1 cellular context compared by ENCODE assay signal in the genomic region with DNA sequence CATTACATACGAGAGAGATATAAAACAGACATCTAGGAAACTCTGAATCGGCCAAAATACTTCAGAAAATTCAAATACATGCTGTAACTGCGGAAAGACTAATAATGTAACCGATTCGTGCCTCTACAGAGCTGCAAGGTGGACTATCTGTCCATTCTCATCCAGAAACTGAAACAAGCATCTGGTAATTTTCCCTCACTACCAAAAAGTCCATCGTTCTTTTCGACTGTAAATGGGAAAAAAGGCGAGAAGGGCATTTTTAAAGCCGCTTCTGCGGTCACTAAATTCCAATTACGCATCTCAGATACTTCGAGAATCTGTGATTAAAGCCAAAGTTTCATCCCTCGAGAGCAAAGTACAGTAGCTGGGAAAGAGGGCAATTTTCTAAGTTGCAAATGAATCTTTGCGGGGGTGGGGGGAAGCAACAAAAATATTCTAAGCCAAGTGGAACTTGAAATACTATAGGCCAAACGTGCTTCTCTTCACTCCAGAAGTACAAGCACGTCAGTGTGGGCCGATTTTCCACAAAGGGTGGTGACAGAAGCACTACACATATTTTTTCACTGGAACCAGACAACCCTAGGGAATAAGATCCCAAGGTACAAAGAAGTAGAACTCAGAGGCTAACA.
TF ChIP-seq lines count a peak whose summit lies in the region.

No MANE protein-coding gene starts in this region.

TF ChIP-seq in GM12878, 131 proteins besides CTCF, POLR2A, EP300 and RAD21 (continued from another document):
- TF ChIP-seq, protein P1, sequence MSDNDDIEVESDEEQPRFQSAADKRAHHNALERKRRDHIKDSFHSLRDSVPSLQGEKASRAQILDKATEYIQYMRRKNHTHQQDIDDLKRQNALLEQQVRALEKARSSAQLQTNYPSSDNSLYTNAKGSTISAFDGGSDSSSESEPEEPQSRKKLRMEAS (IDR thresholded peaks at IDR 0.05; ENCODE audit: low read depth, low read length): no peak
- TF ChIP-seq, protein P2, sequence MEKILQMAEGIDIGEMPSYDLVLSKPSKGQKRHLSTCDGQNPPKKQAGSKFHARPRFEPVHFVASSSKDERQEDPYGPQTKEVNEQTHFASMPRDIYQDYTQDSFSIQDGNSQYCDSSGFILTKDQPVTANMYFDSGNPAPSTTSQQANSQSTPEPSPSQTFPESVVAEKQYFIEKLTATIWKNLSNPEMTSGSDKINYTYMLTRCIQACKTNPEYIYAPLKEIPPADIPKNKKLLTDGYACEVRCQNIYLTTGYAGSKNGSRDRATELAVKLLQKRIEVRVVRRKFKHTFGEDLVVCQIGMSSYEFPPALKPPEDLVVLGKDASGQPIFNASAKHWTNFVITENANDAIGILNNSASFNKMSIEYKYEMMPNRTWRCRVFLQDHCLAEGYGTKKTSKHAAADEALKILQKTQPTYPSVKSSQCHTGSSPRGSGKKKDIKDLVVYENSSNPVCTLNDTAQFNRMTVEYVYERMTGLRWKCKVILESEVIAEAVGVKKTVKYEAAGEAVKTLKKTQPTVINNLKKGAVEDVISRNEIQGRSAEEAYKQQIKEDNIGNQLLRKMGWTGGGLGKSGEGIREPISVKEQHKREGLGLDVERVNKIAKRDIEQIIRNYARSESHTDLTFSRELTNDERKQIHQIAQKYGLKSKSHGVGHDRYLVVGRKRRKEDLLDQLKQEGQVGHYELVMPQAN (conservative IDR thresholded peaks at IDR 0.05): peak; percentile 32; the same call in 1 of the 2 replicates
- TF ChIP-seq RCOR1 (conservative IDR thresholded peaks at IDR 0.05; ENCODE audit: low read depth, low read length): no peak
- TF ChIP-seq, protein P3, sequence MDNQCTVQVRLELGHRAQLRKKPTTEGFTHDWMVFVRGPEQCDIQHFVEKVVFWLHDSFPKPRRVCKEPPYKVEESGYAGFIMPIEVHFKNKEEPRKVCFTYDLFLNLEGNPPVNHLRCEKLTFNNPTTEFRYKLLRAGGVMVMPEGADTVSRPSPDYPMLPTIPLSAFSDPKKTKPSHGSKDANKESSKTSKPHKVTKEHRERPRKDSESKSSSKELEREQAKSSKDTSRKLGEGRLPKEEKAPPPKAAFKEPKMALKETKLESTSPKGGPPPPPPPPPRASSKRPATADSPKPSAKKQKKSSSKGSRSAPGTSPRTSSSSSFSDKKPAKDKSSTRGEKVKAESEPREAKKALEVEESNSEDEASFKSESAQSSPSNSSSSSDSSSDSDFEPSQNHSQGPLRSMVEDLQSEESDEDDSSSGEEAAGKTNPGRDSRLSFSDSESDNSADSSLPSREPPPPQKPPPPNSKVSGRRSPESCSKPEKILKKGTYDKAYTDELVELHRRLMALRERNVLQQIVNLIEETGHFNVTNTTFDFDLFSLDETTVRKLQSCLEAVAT (IDR thresholded peaks at IDR 0.05): no peak
- TF ChIP-seq, protein P4, sequence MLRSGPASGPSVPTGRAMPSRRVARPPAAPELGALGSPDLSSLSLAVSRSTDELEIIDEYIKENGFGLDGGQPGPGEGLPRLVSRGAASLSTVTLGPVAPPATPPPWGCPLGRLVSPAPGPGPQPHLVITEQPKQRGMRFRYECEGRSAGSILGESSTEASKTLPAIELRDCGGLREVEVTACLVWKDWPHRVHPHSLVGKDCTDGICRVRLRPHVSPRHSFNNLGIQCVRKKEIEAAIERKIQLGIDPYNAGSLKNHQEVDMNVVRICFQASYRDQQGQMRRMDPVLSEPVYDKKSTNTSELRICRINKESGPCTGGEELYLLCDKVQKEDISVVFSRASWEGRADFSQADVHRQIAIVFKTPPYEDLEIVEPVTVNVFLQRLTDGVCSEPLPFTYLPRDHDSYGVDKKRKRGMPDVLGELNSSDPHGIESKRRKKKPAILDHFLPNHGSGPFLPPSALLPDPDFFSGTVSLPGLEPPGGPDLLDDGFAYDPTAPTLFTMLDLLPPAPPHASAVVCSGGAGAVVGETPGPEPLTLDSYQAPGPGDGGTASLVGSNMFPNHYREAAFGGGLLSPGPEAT (IDR thresholded peaks at IDR 0.05; ENCODE audit: low read depth): peak; percentile 79
- TF ChIP-seq HDGF (IDR thresholded peaks at IDR 0.05): no peak
- TF ChIP-seq NFIC (IDR thresholded peaks at IDR 0.05; ENCODE audit: low read depth, low read length): peak; percentile 72; the same call in 1 of the 2 replicates
- no peak for TF ChIP-seq CREB1 (IDR thresholded peaks at IDR 0.05; ENCODE audit: low read depth)
- TF ChIP-seq FOXM1 (IDR thresholded peaks at IDR 0.05; ENCODE audit: low read depth, low read length): no peak; the same call in 1 of the 2 replicates
- no peak for TF ChIP-seq ZNF207 (IDR thresholded peaks at IDR 0.05; ENCODE audit: borderline replicate concordance)
- TF ChIP-seq, protein P5, sequence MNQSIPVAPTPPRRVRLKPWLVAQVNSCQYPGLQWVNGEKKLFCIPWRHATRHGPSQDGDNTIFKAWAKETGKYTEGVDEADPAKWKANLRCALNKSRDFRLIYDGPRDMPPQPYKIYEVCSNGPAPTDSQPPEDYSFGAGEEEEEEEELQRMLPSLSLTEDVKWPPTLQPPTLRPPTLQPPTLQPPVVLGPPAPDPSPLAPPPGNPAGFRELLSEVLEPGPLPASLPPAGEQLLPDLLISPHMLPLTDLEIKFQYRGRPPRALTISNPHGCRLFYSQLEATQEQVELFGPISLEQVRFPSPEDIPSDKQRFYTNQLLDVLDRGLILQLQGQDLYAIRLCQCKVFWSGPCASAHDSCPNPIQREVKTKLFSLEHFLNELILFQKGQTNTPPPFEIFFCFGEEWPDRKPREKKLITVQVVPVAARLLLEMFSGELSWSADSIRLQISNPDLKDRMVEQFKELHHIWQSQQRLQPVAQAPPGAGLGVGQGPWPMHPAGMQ (IDR thresholded peaks at IDR 0.05; ENCODE audit: borderline replicate concordance): no peak
- TF ChIP-seq IKZF2 (IDR thresholded peaks at IDR 0.05): peak; percentile 46 to 65; a peak in 3 of 4 replicates
- TF ChIP-seq, protein P6, sequence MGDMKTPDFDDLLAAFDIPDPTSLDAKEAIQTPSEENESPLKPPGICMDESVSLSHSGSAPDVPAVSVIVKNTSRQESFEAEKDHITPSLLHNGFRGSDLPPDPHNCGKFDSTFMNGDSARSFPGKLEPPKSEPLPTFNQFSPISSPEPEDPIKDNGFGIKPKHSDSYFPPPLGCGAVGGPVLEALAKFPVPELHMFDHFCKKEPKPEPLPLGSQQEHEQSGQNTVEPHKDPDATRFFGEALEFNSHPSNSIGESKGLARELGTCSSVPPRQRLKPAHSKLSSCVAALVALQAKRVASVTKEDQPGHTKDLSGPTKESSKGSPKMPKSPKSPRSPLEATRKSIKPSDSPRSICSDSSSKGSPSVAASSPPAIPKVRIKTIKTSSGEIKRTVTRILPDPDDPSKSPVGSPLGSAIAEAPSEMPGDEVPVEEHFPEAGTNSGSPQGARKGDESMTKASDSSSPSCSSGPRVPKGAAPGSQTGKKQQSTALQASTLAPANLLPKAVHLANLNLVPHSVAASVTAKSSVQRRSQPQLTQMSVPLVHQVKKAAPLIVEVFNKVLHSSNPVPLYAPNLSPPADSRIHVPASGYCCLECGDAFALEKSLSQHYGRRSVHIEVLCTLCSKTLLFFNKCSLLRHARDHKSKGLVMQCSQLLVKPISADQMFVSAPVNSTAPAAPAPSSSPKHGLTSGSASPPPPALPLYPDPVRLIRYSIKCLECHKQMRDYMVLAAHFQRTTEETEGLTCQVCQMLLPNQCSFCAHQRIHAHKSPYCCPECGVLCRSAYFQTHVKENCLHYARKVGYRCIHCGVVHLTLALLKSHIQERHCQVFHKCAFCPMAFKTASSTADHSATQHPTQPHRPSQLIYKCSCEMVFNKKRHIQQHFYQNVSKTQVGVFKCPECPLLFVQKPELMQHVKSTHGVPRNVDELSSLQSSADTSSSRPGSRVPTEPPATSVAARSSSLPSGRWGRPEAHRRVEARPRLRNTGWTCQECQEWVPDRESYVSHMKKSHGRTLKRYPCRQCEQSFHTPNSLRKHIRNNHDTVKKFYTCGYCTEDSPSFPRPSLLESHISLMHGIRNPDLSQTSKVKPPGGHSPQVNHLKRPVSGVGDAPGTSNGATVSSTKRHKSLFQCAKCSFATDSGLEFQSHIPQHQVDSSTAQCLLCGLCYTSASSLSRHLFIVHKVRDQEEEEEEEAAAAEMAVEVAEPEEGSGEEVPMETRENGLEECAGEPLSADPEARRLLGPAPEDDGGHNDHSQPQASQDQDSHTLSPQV (IDR thresholded peaks at IDR 0.05): no peak
